8 cellular contexts compared by ENCODE assay signal in genomic region chr22:36481393-36482168, GRCh38. TPM values are rescaled to one million over a fixed set of nuclear protein-coding genes. Genes with fewer than 3 reads are reported as not detected.
DNase-seq lines count a peak whose midpoint lies in the region; ATAC-seq and FAIRE-seq lines count a peak whose summit lies in the region.

Gene TXN2, minus strand, starts transcription at chr22:36481640. Its CDS starts 803 bp downstream, at chr22:36480837.

- H3K9me3 ChIP-seq in KOPT-K1 (ENCODE audit: insufficient read depth, low read length, poor library complexity, severe bottlenecking): no peaks in the 10 kb centered on the region

- DNase-seq in DMS53 (lab: John Stamatoyannopoulos, UW): peak; percentile 91
- peak; percentile 86 for DNase-seq in RCC 7860 (ENCODE audit: low spot score)
- DNase-seq in activated T-cell treated with anti-CD3 and anti-CD28 coated beads, Interleukin-2, amount 50 U/mL, for 72 hours: peak; percentile 95 to 96
- peak; percentile 98 for DNase-seq in myocyte (ENCODE audit: low read depth)
- DNase-seq in stimulated activated CD8-positive, alpha-beta memory T cell treated with anti-CD3 and anti-CD28 coated beads, Interleukin-7, amount 100 ng/mL, for 48 hours (ENCODE audit: extremely low read depth in 1 of 2, low read depth in 1 of 2): peak; percentile 90 to 94

- H3K36me3 Mint-ChIP-seq in activated T-cell treated with anti-CD3 and anti-CD28 coated beads, Interleukin-2, amount 50 U/mL, for 72 hours (ENCODE audit: insufficient read depth in 2 of 2): peaks cover 7 to 13% of the 10 kb centered on the region in 2 donors

- no peaks in the 10 kb centered on the region for H3K27me3 Mint-ChIP-seq in activated T-cell treated with anti-CD3 and anti-CD28 coated beads, Interleukin-2, amount 50 U/mL, for 72 hours (ENCODE audit: low read depth)

- H3K4me3 Mint-ChIP-seq in activated T-cell treated with anti-CD3 and anti-CD28 coated beads, Interleukin-2, amount 50 U/mL, for 72 hours: peak within 1 kb of the TSS; percentile 94 to 98

- H3K27ac Mint-ChIP-seq in activated T-cell treated with anti-CD3 and anti-CD28 coated beads, Interleukin-2, amount 50 U/mL, for 72 hours: peak within 1 kb of the TSS; percentile 96

- FAIRE-seq in RCC 7860 (lab: Jason Lieb, UNC): no peak

- ATAC-seq in GM21737 (IDR thresholded peaks at IDR 0.05; ENCODE audit: unreplicated experiment): peak; percentile 68
- ATAC-seq in activated T-cell treated with anti-CD3 and anti-CD28 coated beads, Interleukin-2, amount 50 U/mL, for 72 hours (replicated peaks in 1 of 2): peak; percentile 93 to 95
- ATAC-seq in esophagus mucosa: peak; percentile 95

- peaks cover 45% of the 10 kb centered on the region for H3K36me3 ChIP-seq in KOPT-K1 (ENCODE audit: insufficient read depth, low read length)

- H3K9me3 Mint-ChIP-seq in activated T-cell treated with anti-CD3 and anti-CD28 coated beads, Interleukin-2, amount 50 U/mL, for 72 hours: no peaks in the 10 kb centered on the region

- H3K27ac ChIP-seq in KOPT-K1 (ENCODE audit: low read depth, low read length, poor library complexity, severe bottlenecking): peak within 1 kb of the TSS; percentile 80

- peaks cover 18% of the 10 kb centered on the region for H3K4me1 Mint-ChIP-seq in activated T-cell treated with anti-CD3 and anti-CD28 coated beads, Interleukin-2, amount 50 U/mL, for 72 hours (ENCODE audit: low read depth)

RNA-seq across cellular contexts. Expression of gene TXN2, which starts in this region (rescaled TPM):
- total RNA-seq in activated T-cell treated with anti-CD3 and anti-CD28 coated beads, Interleukin-2, amount 50 U/mL, for 72 hours: 100 to 1,000 TPM; 115 TPM
- total RNA-seq in esophagus mucosa (103 TPM), myocyte (38.7 and 44.6 TPM in 2 replicates)
- 97.4 TPM for polyA plus RNA-seq in myocyte (2012)

Comparison
In these comparisons a context has a peak if more than half of its experiments do, and no peak if none do; other contexts are left out.
1. Peak in every context shown above with its lines: DNase-seq, ATAC-seq and H3K27ac ChIP-seq.